In genomic region chr1:13770769-13771168, GRCh38 we compare ENCODE assay signal across 1 cellular context.
TF ChIP-seq lines count a peak whose summit lies in the region.

No MANE protein-coding gene starts in this region.

TF ChIP-seq in HEK293, 187 proteins besides CTCF, POLR2A, EP300 and RAD21 (continued from another document):
- TF ChIP-seq ZNF692 (tag by site-specific recombination; IDR thresholded peaks at IDR 0.05) = no peak
- TF ChIP-seq ZBTB21 (tag by site-specific recombination; IDR thresholded peaks at IDR 0.05) = no peak
- peak; percentile 58 for TF ChIP-seq HIC1 (tag by site-specific recombination; IDR thresholded peaks at IDR 0.05)
- no peak for TF ChIP-seq ZNF561 (tag by site-specific recombination; IDR thresholded peaks at IDR 0.05; ENCODE audit: borderline replicate concordance)
- no peak for TF ChIP-seq ZNF404 (tag by site-specific recombination; IDR thresholded peaks at IDR 0.05)
- 0 out of 2 replicates have a peak, but pooled peaks have one; percentile 18 for TF ChIP-seq ZNF664 (tag by site-specific recombination; IDR thresholded peaks at IDR 0.05)
- TF ChIP-seq TRIM28 (IDR thresholded peaks at IDR 0.05; ENCODE audit: borderline replicate concordance, low read length) = no peak
- no peak for TF ChIP-seq PBX3 (CRISPR knock-in tag; IDR thresholded peaks at IDR 0.05)
